ENCODE assay signal across 21 cellular contexts in the genomic region with DNA sequence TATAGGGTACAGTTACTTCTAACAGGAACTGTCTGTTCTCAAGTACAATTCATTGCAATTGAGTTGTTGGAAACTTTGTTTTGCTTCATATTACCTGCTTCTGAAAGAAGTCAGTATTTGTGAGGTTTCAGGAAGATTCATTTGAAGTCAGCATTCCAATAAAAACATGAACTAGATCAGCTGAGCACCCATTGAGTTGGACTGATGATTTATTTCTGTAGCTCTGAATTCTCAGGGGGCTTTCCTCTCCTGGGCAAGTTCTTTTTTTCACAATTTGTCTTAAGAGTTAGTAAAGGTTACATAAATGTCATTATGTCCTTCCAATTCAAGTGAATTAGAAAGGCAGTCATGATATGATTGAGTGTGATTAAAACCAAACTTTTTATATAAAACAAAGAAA.
"Had no signal": no experiment of that assay in that cellular context is flagged by ENCODE, and none has a peak within 500 bp of the region (broad histone marks: within the 10 kb centered on the region; RNA-seq: fewer than 3 reads in every experiment).

No MANE protein-coding gene starts in this region.

- H3K4me1 ChIP-seq: body of pancreas, heart left ventricle, right lobe of liver, thyroid gland, upper lobe of right lung had no signal

- H3K27me3 ChIP-seq: body of pancreas, cardiac muscle cell, heart left ventricle, right lobe of liver, thyroid gland, upper lobe of right lung had no signal

- H3K9me3 ChIP-seq: body of pancreas, right lobe of liver, thyroid gland, upper lobe of right lung had no signal

- H3K36me3 ChIP-seq: cardiac muscle cell, heart left ventricle, right lobe of liver, thyroid gland, upper lobe of right lung, WERI-Rb-1 had no signal

- H3K4me1 Mint-ChIP-seq: neural crest cell had no signal

- H3K4me3 ChIP-seq: body of pancreas, cardiac muscle cell, heart left ventricle, right lobe of liver, skin epidermis, thyroid gland, upper lobe of right lung had no signal

- H3K27ac ChIP-seq: body of pancreas, cardiac muscle cell, epithelial cell of prostate, heart left ventricle, right lobe of liver, skin epidermis, thyroid gland, upper lobe of right lung, WERI-Rb-1 had no signal

- H3K9me3 Mint-ChIP-seq: neural crest cell had no signal

- H3K4me3 Mint-ChIP-seq: neural crest cell had no signal

- ATAC-seq: body of pancreas, heart left ventricle, left cardiac atrium, right lobe of liver, upper lobe of right lung had no signal

- DNase-seq: activated CD4-positive, alpha-beta T cell treated with anti-CD3 and anti-CD28 coated beads, Interleukin-2, amount 50 U/mL, for 48 hours; activated CD4-positive, CD25-positive, alpha-beta regulatory T cell treated with anti-CD3 and anti-CD28 coated beads, Interleukin-2, amount 50 U/mL, for 72 hours; anterior cingulate cortex; body of pancreas; cortex of kidney; heart left ventricle; left cardiac atrium; occipital lobe; posterior cingulate gyrus; right lobe of liver; Right ventricle myocardium superior; stimulated activated CD4-positive, alpha-beta T cell treated with anti-CD3 and anti-CD28 coated beads, Interleukin-1b, Interleukin-23, amount 100 ng/mL, for 48 hours; stimulated activated naive CD4-positive, alpha-beta T cell; substantia nigra; thyroid gland; upper lobe of right lung; WERI-Rb-1 had no signal
